In the genomic region with DNA sequence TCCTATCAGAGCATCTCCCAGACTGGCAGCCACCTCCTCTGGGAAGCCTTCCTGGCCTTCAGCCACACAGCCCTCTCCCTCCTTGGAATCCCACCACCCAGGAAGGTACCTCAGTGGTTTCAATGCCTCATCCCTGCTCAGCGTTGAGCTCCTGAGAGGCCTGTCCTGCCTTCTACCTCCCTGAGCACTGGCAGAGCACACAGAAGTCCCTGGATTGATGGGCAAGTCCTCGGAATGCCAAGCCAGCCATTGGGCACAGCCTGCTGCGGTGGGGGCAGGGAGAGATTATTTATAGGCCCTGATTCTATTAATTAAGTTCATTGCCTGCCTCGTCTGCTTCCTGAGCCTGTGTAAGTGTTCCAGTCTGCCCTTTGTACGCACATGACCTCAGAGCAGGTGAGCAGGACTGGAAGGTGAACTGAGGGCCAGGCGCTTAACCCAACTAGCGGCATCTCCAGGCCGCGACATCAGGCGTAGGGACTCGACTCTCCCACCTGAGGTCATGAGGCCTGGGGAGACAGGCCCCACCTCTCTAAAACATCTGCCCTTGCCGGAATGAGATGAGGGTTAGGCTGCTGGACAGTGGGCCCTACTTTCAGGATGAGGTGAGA, we compare ENCODE assay signal across 22 cellular contexts.
DNase-seq lines count a peak whose midpoint lies in the region; ATAC-seq and TF ChIP-seq lines count a peak whose summit lies in the region.
"Had no signal": no experiment of that assay in that cellular context is flagged by ENCODE, and none has a peak within 500 bp of the region (broad histone marks: within the 10 kb centered on the region; RNA-seq: fewer than 3 reads in every experiment).

No MANE protein-coding gene starts in this region.

- H3K4me1 ChIP-seq in IMR-90 (ENCODE audit: control insufficient read depth, insufficient read depth, low read length) (peaks cover 8% of the 10 kb centered on the region), psoas muscle (peaks cover 6% of the 10 kb centered on the region)

- H3K4me1 Mint-ChIP-seq in endothelial cell (ENCODE audit: unreplicated experiment) = peaks cover 33% of the 10 kb centered on the region
- H3K4me1 Mint-ChIP-seq: activated naive CD4-positive, alpha-beta T cell treated with anti-CD3 and anti-CD28 coated beads, Interleukin-2, amount 50 U/mL, for 24 hours had no signal

- TF ChIP-seq POLR2A in IMR-90 (IDR thresholded peaks at IDR 0.05; ENCODE audit: low read depth, low read length) = no peak

- peaks cover 8% of the 10 kb centered on the region for H3K27me3 Mint-ChIP-seq in endothelial cell (ENCODE audit: unreplicated experiment)
- H3K27me3 Mint-ChIP-seq: activated naive CD4-positive, alpha-beta T cell treated with anti-CD3 and anti-CD28 coated beads, Interleukin-2, amount 50 U/mL, for 24 hours; CD4-positive, CD25-positive, alpha-beta regulatory T cell had no signal

- H3K4ac ChIP-seq in IMR-90 (ENCODE audit: low read depth, low read length) = no peak overlapping the region

- BruUV-seq in IMR-90 (replicated peaks; lab: Mats Ljungman, UMichigan) = no TSS peak

- H2AFZ ChIP-seq in IMR-90 (replicated peaks; ENCODE audit: low read length, poor library complexity) = peak overlapping the region; percentile 19

- no peak overlapping the region for H4K8ac ChIP-seq in IMR-90 (ENCODE audit: low read depth in 2 of 2, low read length in 2 of 2)

- H3K79me1 ChIP-seq in IMR-90 (ENCODE audit: low read depth in 1 of 2, low read length in 2 of 2) = no peaks in the 10 kb centered on the region

- H2AK5ac ChIP-seq in IMR-90 (ENCODE audit: low read depth, low read length) = 0 out of 2 replicates have a peak overlapping the region, but pooled peaks have one; percentile 13

- no peak overlapping the region for H3K4me2 ChIP-seq in IMR-90 (ENCODE audit: low read depth, low read length)

- H2BK20ac ChIP-seq in IMR-90 (ENCODE audit: low read depth, low read length) = no peak overlapping the region

- H2BK120ac ChIP-seq in IMR-90 (ENCODE audit: low read depth, low read length) = no peak overlapping the region

- CTCF ChIA-PET in IMR-90 (lab: Yijun Ruan, JAX) = no interaction called here

- H3K9me3 Mint-ChIP-seq in endothelial cell (ENCODE audit: unreplicated experiment) = no peaks in the 10 kb centered on the region
- H3K9me3 Mint-ChIP-seq: activated naive CD4-positive, alpha-beta T cell treated with anti-CD3 and anti-CD28 coated beads, Interleukin-2, amount 50 U/mL, for 24 hours; CD4-positive, CD25-positive, alpha-beta regulatory T cell had no signal

- dilution Hi-C loops in IMR-90 (cut with HindIII; ENCODE audit: low sequenced_read_pairs, unreplicated experiment) = no loop called here

- no peak overlapping the region for H3K14ac ChIP-seq in IMR-90 (replicated peaks; ENCODE audit: low read depth, low read length)

- H3K27ac ChIP-seq in IMR-90 (ENCODE audit: insufficient read depth, low read length) (no peak overlapping the region), psoas muscle (no peak overlapping the region)

- H3K9ac ChIP-seq in IMR-90 (ENCODE audit: low read depth, low read length) = no peak overlapping the region

- H2BK5ac ChIP-seq in IMR-90 (ENCODE audit: low read depth, low read length, poor library complexity, severe bottlenecking) = no peak overlapping the region

- POLR2A ChIA-PET in IMR-90 (lab: Charles Lee; ENCODE audit: unreplicated experiment) = no interaction called here

- H3K4me3 Mint-ChIP-seq in endothelial cell (ENCODE audit: unreplicated experiment) = no peak overlapping the region
- H3K4me3 Mint-ChIP-seq: activated naive CD4-positive, alpha-beta T cell treated with anti-CD3 and anti-CD28 coated beads, Interleukin-2, amount 50 U/mL, for 24 hours; CD4-positive, CD25-positive, alpha-beta regulatory T cell had no signal

- no peak overlapping the region for H2AK9ac ChIP-seq in IMR-90 (replicated peaks; ENCODE audit: low read depth, low read length, poor library complexity)

- H4K91ac ChIP-seq in IMR-90 (ENCODE audit: insufficient read depth, low read depth, low read length) = no peak overlapping the region

- H3K36me3 Mint-ChIP-seq in endothelial cell (ENCODE audit: low read depth, unreplicated experiment) = no peaks in the 10 kb centered on the region
- H3K36me3 Mint-ChIP-seq: activated naive CD4-positive, alpha-beta T cell treated with anti-CD3 and anti-CD28 coated beads, Interleukin-2, amount 50 U/mL, for 24 hours; CD4-positive, CD25-positive, alpha-beta regulatory T cell had no signal

- DNase-seq in activated effector memory CD4-positive, alpha-beta T cell treated with anti-CD3 and anti-CD28 coated beads, Interleukin-2, amount 50 U/mL, for 16 hours = peak; percentile 36
- DNase-seq in activated effector memory CD4-positive, alpha-beta T cell treated with Interleukin-2 at 50 U/mL for 16 hours = no peak
- no peak for DNase-seq in IMR-90
- no peak for DNase-seq in endothelial cell (ENCODE audit: low spot score)
- DNase-seq in psoas muscle = no peak
- DNase-seq in HT-29 (ENCODE audit: low spot score) = no peak
- DNase-seq: ACHN; activated T-cell treated with anti-CD3 and anti-CD28 coated beads, Interleukin-2, amount 50 U/mL, for 1 hour; CD4-positive, CD25-positive, alpha-beta regulatory T cell; effector memory CD4-positive, alpha-beta T cell; hypothalamus; NCI-H2081 treated with DMSO at 0.1 percent for 48 hours; NCI-H524 treated with DMSO at 0.1 percent for 48 hours; occipital lobe; stimulated activated CD4-positive, alpha-beta T cell treated with anti-CD3 and anti-CD28 coated beads, Interleukin-15, amount 100 ng/mL, for 24 hours; stimulated activated CD8-positive, alpha-beta memory T cell treated with anti-CD3 and anti-CD28 coated beads, Interleukin-4, amount 100 ng/mL, for 48 hours; T-helper 2 cell had no signal

- peak overlapping the region; percentile 36 for H3K27ac Mint-ChIP-seq in endothelial cell (ENCODE audit: unreplicated experiment)
- H3K27ac Mint-ChIP-seq: activated naive CD4-positive, alpha-beta T cell treated with anti-CD3 and anti-CD28 coated beads, Interleukin-2, amount 50 U/mL, for 24 hours; CD4-positive, CD25-positive, alpha-beta regulatory T cell had no signal

- H2BK15ac ChIP-seq in IMR-90 (ENCODE audit: low read depth, low read length) = no peak overlapping the region

- ATAC-seq in IMR-90 (ENCODE audit: low read depth) (no peak), psoas muscle (peak; percentile 26 to 57 (median 42)), HG02981 (IDR thresholded peaks at IDR 0.05; ENCODE audit: unreplicated experiment) (no peak), HG03280 (IDR thresholded peaks at IDR 0.05; ENCODE audit: unreplicated experiment) (no peak)
- ATAC-seq: esophagus mucosa had no signal

- no peaks in the 10 kb centered on the region for H3K9me3 ChIP-seq in IMR-90 (ENCODE audit: control insufficient read depth, insufficient read depth, low read length)
- no peaks in the 10 kb centered on the region for H3K9me3 ChIP-seq in psoas muscle

- peaks cover 3% of the 10 kb centered on the region; the same call in 1 of the 2 replicates for H3K9me1 ChIP-seq in IMR-90 (ENCODE audit: insufficient read depth, low read length)

- no peak for TF ChIP-seq RAD21 in IMR-90 (IDR thresholded peaks at IDR 0.05; ENCODE audit: low read length)

- H3K56ac ChIP-seq in IMR-90 (ENCODE audit: extremely low read depth, insufficient read depth, low read length) = no peak overlapping the region

- TF ChIP-seq CTCF in IMR-90 (conservative IDR thresholded peaks at IDR 0.05; ENCODE audit: low read depth, low read length) (no peak), endothelial cell (IDR thresholded peaks at IDR 0.05; ENCODE audit: unreplicated experiment) (no peak), psoas muscle (IDR thresholded peaks at IDR 0.05) (no peak)

- no peak overlapping the region for H3K4me3 ChIP-seq in IMR-90 (ENCODE audit: insufficient read depth, low read depth, low read length)
- H3K4me3 ChIP-seq in psoas muscle = no peak overlapping the region
- H3K4me3 ChIP-seq: lung had no signal

- 96% methylated on average over 8 of the region's 12 CpGs; no CpG with 5 or more reads in 1 of the 2 experiments for WGBS in IMR-90 (ENCODE audit: extremely low coverage in 2 of 2, insufficient read length in 1 of 2), 2 experiments
- WGBS in psoas muscle, 3 donors = 44 to 80% (median 61%) methylated on average over 12 of the region's 12 CpGs

- no peak overlapping the region for H4K5ac ChIP-seq in IMR-90 (ENCODE audit: low read depth, low read length)

- H3K23ac ChIP-seq in IMR-90 (ENCODE audit: low read depth, low read length) = no peak overlapping the region

- H3K18ac ChIP-seq in IMR-90 (ENCODE audit: low read depth, low read length) = no peak overlapping the region

- H3K27me3 ChIP-seq in IMR-90 (ENCODE audit: control insufficient read depth, insufficient read depth, low read length) (no peaks in the 10 kb centered on the region), psoas muscle (ENCODE audit: insufficient read depth in 3 of 3, low read length in 2 of 3) (no peaks in the 10 kb centered on the region)

- no peaks in the 10 kb centered on the region for H3K36me3 ChIP-seq in IMR-90 (ENCODE audit: control insufficient read depth, insufficient read depth, low read length)
- H3K36me3 ChIP-seq in psoas muscle (ENCODE audit: insufficient read depth in 1 of 2, low read depth in 1 of 2) = no peaks in the 10 kb centered on the region

- intact Hi-C loops in IMR-90 (cut with micrococcal nuclease) (no loop called here), psoas muscle (cut with DNase I) (no loop called here)

- H4K20me1 ChIP-seq in IMR-90 (ENCODE audit: insufficient read depth, low read length) = no peaks in the 10 kb centered on the region

- in situ Hi-C loops in IMR-90 (cut with MboI; ENCODE audit: low sequenced_read_pairs) = no loop called here

TF ChIP-seq in IMR-90, 13 proteins besides CTCF, POLR2A, EP300 and RAD21:
- TF ChIP-seq MXI1 (IDR thresholded peaks at IDR 0.05; ENCODE audit: borderline replicate concordance, low read depth, low read length) (no peak), NFE2L2 (IDR thresholded peaks at IDR 0.05; ENCODE audit: low read depth, low read length) (no peak), MAFK (IDR thresholded peaks at IDR 0.05; ENCODE audit: low read depth, low read length) (no peak), RCOR1 (IDR thresholded peaks at IDR 0.05; ENCODE audit: insufficient replicate concordance, low read length) (no peak), SMC3 (IDR thresholded peaks at IDR 0.05; ENCODE audit: low read depth, low read length) (no peak), BHLHE40 (IDR thresholded peaks at IDR 0.05; ENCODE audit: low read depth, low read length) (no peak)
- TF ChIP-seq, protein P1, sequence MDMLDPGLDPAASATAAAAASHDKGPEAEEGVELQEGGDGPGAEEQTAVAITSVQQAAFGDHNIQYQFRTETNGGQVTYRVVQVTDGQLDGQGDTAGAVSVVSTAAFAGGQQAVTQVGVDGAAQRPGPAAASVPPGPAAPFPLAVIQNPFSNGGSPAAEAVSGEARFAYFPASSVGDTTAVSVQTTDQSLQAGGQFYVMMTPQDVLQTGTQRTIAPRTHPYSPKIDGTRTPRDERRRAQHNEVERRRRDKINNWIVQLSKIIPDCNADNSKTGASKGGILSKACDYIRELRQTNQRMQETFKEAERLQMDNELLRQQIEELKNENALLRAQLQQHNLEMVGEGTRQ (IDR thresholded peaks at IDR 0.05; ENCODE audit: low read depth, low read length) = no peak

Comparison
In these comparisons a context has a peak if more than half of its experiments do, and no peak if none do; other contexts are left out.
1. ATAC-seq: peak in psoas muscle (4 of 4); none in IMR-90 (single experiment), HG02981 (single experiment) and HG03280 (single experiment).